8 cellular contexts compared by ENCODE assay signal in the genomic region with DNA sequence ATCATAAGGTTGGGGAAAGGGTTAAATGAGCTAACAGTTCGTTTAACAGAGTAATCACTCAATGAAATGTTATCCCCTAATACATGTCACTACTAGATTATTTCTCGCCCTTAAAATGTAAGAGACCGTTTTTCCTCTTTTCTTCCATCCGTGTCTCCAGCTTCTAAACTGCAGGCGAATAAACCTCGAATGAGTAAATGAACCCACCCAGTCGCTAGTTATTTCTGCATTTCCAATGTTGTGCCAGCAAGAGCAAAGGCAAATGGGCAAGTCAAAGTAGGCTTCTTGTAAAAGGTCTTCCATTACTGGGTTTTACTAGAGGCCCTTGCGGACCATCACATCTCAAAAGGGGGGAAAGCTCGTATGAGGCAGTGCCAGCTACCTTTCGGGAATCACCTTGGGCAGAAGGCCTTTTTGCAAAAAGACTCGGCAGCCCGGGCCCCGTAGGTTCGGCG. TPM values are rescaled to one million over a fixed set of nuclear protein-coding genes. Genes with fewer than 3 reads are reported as not detected.
DNase-seq lines count a peak whose midpoint lies in the region; ATAC-seq and TF ChIP-seq lines count a peak whose summit lies in the region.

No MANE protein-coding gene starts in this region.

- WGBS in adrenal gland, 4 donors, result 8 to 11% (median 9%) methylated on average over 8 to 15 of the region's 15 CpGs
- 8 to 16% methylated on average over 15 of the region's 15 CpGs for WGBS in lung, 2 donors

- H3K4me1 ChIP-seq in adrenal gland (replicated peaks in 1 of 2) (peaks cover 11 to 31% of the 10 kb centered on the region in 2 donors), lung (ENCODE audit: control insufficient read depth in 2 of 2, insufficient read depth in 2 of 2, low read length in 2 of 2) (peaks cover 0 to 11% of the 10 kb centered on the region in 2 donors), uterus (peaks cover 0 to 5% of the 10 kb centered on the region in 2 donors)

- H3K27me3 ChIP-seq in adrenal gland (no peaks in the 10 kb centered on the region), lung (ENCODE audit: control insufficient read depth, insufficient read depth) (no peaks in the 10 kb centered on the region), uterus (no peaks in the 10 kb centered on the region)

- TF ChIP-seq CTCF in AG10803 (conservative IDR thresholded peaks at IDR 0.05; ENCODE audit: low read length) (no peak), HFF-Myc (IDR thresholded peaks at IDR 0.05; ENCODE audit: low read depth, low read length, missing control alignments) (no peak), adrenal gland (IDR thresholded peaks at IDR 0.05) (no peak), lung (IDR thresholded peaks at IDR 0.05; ENCODE audit: control extremely low read depth, extremely low read depth) (no peak), uterus (IDR thresholded peaks at IDR 0.05) (no peak)

- H3K9me3 ChIP-seq in adrenal gland (replicated peaks in 1 of 3), result no peaks in the 10 kb centered on the region
- no peaks in the 10 kb centered on the region for H3K9me3 ChIP-seq in lung (ENCODE audit: control insufficient read depth in 2 of 2, insufficient read depth in 1 of 2, low read length in 1 of 2)
- H3K9me3 ChIP-seq in uterus, result no peaks in the 10 kb centered on the region

- no peak for ATAC-seq in lung (ENCODE audit: insufficient read depth, low FRiP score)
- ATAC-seq in left colon, result no peak

- H3K4me3 ChIP-seq in AG10803 (ENCODE audit: low read length), result peak overlapping the region; percentile 92
- H3K4me3 ChIP-seq in HFF-Myc (replicated peaks; ENCODE audit: low read depth, low read length), result peak overlapping the region; percentile 87
- peak overlapping the region in 1 of 4 donors; percentile 75 for H3K4me3 ChIP-seq in adrenal gland
- peak overlapping the region; percentile 68 for H3K4me3 ChIP-seq in lung
- peak overlapping the region; percentile 63 to 96 for H3K4me3 ChIP-seq in uterus

- H3K36me3 ChIP-seq in adrenal gland (replicated peaks in 1 of 2) (no peaks in the 10 kb centered on the region), lung (ENCODE audit: control insufficient read depth in 2 of 2, insufficient read depth in 2 of 2, low read length in 2 of 2) (no peaks in the 10 kb centered on the region), uterus (no peaks in the 10 kb centered on the region)

- TF ChIP-seq POLR2A in adrenal gland (IDR thresholded peaks at IDR 0.05), result no peak
- no peak for TF ChIP-seq POLR2A in uterus (IDR thresholded peaks at IDR 0.05)

- intact Hi-C loops in adrenal gland (cut with DNase I) (loop anchor here in 1 of 2 donors (10.0 kb wide), 1 partner anchor 82 kb away; no protein-coding TSS in a partner anchor), uterus (cut with DNase I; ENCODE audit: low total_unique reads) (no loop called here), left colon (cut with DNase I, micrococcal nuclease) (loop anchor here in 1 of 2 donors (5.0 kb wide), 1 partner anchor 255 kb away; a partner anchor contains a TSS)

- DNase-seq in AG10803 (ENCODE audit: low read depth) (no peak), HFF-Myc (ENCODE audit: extremely low read depth, low read depth) (no peak), adrenal gland (no peak), lung (ENCODE audit: low spot score) (no peak), uterus (no peak), NCI-H1092 (lab: John Stamatoyannopoulos, UW) (no peak), left colon (no peak), HPDE6-E6E7 (ENCODE audit: extremely low spot score) (no peak)

- H3K27ac ChIP-seq in adrenal gland, result peak overlapping the region in 4 of 5 donors; percentile 86 to 96 (median 92)
- peak overlapping the region; percentile 92 to 94 for H3K27ac ChIP-seq in lung (ENCODE audit: low read depth in 1 of 2, low read length in 1 of 2)
- peak overlapping the region; percentile 88 for H3K27ac ChIP-seq in uterus

RNA-seq across cellular contexts. Expression of a gene that starts 0.4 kb away (rescaled TPM):
- 10 to 100 TPM; 20.3 to 29.0 (median 24.7) TPM for total RNA-seq in adrenal gland
- 10 to 100 TPM; 11.3 to 39.8 (median 13.6) TPM for polyA plus RNA-seq in adrenal gland
- total RNA-seq in lung, result 10 to 100 TPM; 21.4 to 31.8 TPM
- 10 to 100 TPM; 16.5 to 17.8 TPM for polyA plus RNA-seq in lung
- total RNA-seq in uterus, result 10 to 100 TPM; 14.1 to 27.4 (median 22.7) TPM
- 10 to 100 TPM; 47.4 to 48.4 TPM for total RNA-seq in left colon
